16 cellular contexts compared by ENCODE assay signal in genomic region chr7:96479015-96479645, GRCh38.
DNase-seq lines count a peak whose midpoint lies in the region; ATAC-seq and TF ChIP-seq lines count a peak whose summit lies in the region.
"Had no signal": no experiment of that assay in that cellular context is flagged by ENCODE, and none has a peak within 500 bp of the region (broad histone marks: within the 10 kb centered on the region; RNA-seq: fewer than 3 reads in every experiment).

No MANE protein-coding gene starts in this region.

- no peaks in the 10 kb centered on the region for H3K4me1 ChIP-seq in SK-N-SH (ENCODE audit: control insufficient read depth in 1 of 2, insufficient read depth in 2 of 2, low read depth in 1 of 2, low read length in 1 of 2)
- no peaks in the 10 kb centered on the region for H3K4me1 ChIP-seq in KMS-11 (ENCODE audit: low read depth, poor library complexity, severe bottlenecking)
- H3K4me1 ChIP-seq in neural progenitor cell = peaks cover 9% of the 10 kb centered on the region
- H3K4me1 ChIP-seq: gastroesophageal sphincter had no signal

- H4K20me1 ChIP-seq in SK-N-SH (ENCODE audit: insufficient read depth) (no peaks in the 10 kb centered on the region), KMS-11 (ENCODE audit: insufficient read depth) (no peaks in the 10 kb centered on the region), neural progenitor cell (ENCODE audit: low read depth) (no peaks in the 10 kb centered on the region)

- CTCF ChIA-PET in SK-N-SH (lab: Yijun Ruan, JAX) = no interaction called here

- H3K4me1 Mint-ChIP-seq in activated naive CD8-positive, alpha-beta T cell treated with anti-CD3 and anti-CD28 coated beads, Interleukin-2, amount 50 U/mL, for 24 hours = peaks cover 9% of the 10 kb centered on the region
- peaks cover 8% of the 10 kb centered on the region for H3K4me1 Mint-ChIP-seq in neural progenitor cell
- peaks cover 11% of the 10 kb centered on the region for H3K4me1 Mint-ChIP-seq in osteocyte (ENCODE audit: unreplicated experiment)

- H3K9me2 ChIP-seq in SK-N-SH = no peaks in the 10 kb centered on the region

- H3K9ac ChIP-seq in SK-N-SH (no peak overlapping the region), KMS-11 (no peak overlapping the region), neural progenitor cell (no peak overlapping the region)

- ATAC-seq in SK-N-SH treated with all-trans-retinoic acid at 6 μM for 48 hours = no peak
- no peak for ATAC-seq in activated naive CD8-positive, alpha-beta T cell treated with anti-CD3 and anti-CD28 coated beads, Interleukin-2, amount 50 U/mL, for 24 hours
- ATAC-seq: gastroesophageal sphincter, GM12878 had no signal

- no peaks in the 10 kb centered on the region for H3K9me3 Mint-ChIP-seq in activated naive CD8-positive, alpha-beta T cell treated with anti-CD3 and anti-CD28 coated beads, Interleukin-2, amount 50 U/mL, for 24 hours
- H3K9me3 Mint-ChIP-seq in neural progenitor cell (no peaks in the 10 kb centered on the region), osteocyte (ENCODE audit: unreplicated experiment) (no peaks in the 10 kb centered on the region)

- H3K27ac ChIP-seq in SK-N-SH (ENCODE audit: low read depth in 2 of 2, low read length in 1 of 2) (no peak overlapping the region), KMS-11 (no peak overlapping the region), neural progenitor cell (no peak overlapping the region)
- H3K27ac ChIP-seq: 22Rv1, gastroesophageal sphincter, neutrophil had no signal

- H3K4me3 ChIP-seq in SK-N-SH (ENCODE audit: low read depth in 2 of 2, low read length in 1 of 2) (no peak overlapping the region), KMS-11 (IDR thresholded peaks at IDR 0.05; ENCODE audit: insufficient read depth, low read depth, low read length) (no peak overlapping the region), neural progenitor cell (no peak overlapping the region)
- H3K4me3 ChIP-seq: gastroesophageal sphincter, GM12878 had no signal

- TF ChIP-seq CTCF in SK-N-SH (IDR thresholded peaks at IDR 0.05) (no peak), KMS-11 (conservative IDR thresholded peaks at IDR 0.05; ENCODE audit: low read depth, low read length) (no peak), neural progenitor cell (IDR thresholded peaks at IDR 0.05) (no peak), osteocyte (IDR thresholded peaks at IDR 0.05) (no peak)

- H2AFZ ChIP-seq in SK-N-SH (ENCODE audit: low read depth) (no peak overlapping the region), KMS-11 (ENCODE audit: low read depth) (peak overlapping the region; percentile 1; the same call in 1 of the 2 replicates), neural progenitor cell (replicated peaks) (peak overlapping the region; percentile 64)

- H3K4me3 Mint-ChIP-seq in activated naive CD8-positive, alpha-beta T cell treated with anti-CD3 and anti-CD28 coated beads, Interleukin-2, amount 50 U/mL, for 24 hours = peak overlapping the region; percentile 27
- H3K4me3 Mint-ChIP-seq in neural progenitor cell (no peak overlapping the region), osteocyte (ENCODE audit: unreplicated experiment) (no peak overlapping the region)

- H3K36me3 ChIP-seq in SK-N-SH (replicated peaks in 1 of 2; ENCODE audit: control insufficient read depth in 1 of 2, insufficient read depth in 2 of 2, low read length in 1 of 2) (no peaks in the 10 kb centered on the region), KMS-11 (ENCODE audit: insufficient read depth) (no peaks in the 10 kb centered on the region), neural progenitor cell (no peaks in the 10 kb centered on the region)
- H3K36me3 ChIP-seq: gastroesophageal sphincter, neutrophil had no signal

- H3K4me2 ChIP-seq in SK-N-SH (no peak overlapping the region), KMS-11 (no peak overlapping the region), neural progenitor cell (no peak overlapping the region)

- no peak for DNase-seq in SK-N-SH
- DNase-seq in activated naive CD8-positive, alpha-beta T cell treated with anti-CD3 and anti-CD28 coated beads, Interleukin-2, amount 50 U/mL, for 24 hours = no peak
- DNase-seq in neural progenitor cell (ENCODE audit: low spot score) = no peak
- no peak for DNase-seq in NCI-H2227 (lab: John Stamatoyannopoulos, UW; ENCODE audit: unreplicated experiment)
- DNase-seq in NCI-H2196 (lab: John Stamatoyannopoulos, UW; ENCODE audit: unreplicated experiment) = no peak
- DNase-seq in osteocyte (ENCODE audit: extremely low spot score, unreplicated experiment) = no peak
- DNase-seq: activated CD4-positive, alpha-beta T cell treated with anti-CD3 and anti-CD28 coated beads for 48 hours; H7; mammary epithelial cell; NCI-H1105 had no signal

- H3K79me2 ChIP-seq in SK-N-SH (ENCODE audit: insufficient read depth) (no peaks in the 10 kb centered on the region), KMS-11 (ENCODE audit: insufficient read depth, low read depth) (no peaks in the 10 kb centered on the region), neural progenitor cell (ENCODE audit: low read depth) (no peaks in the 10 kb centered on the region)

- POLR2A ChIA-PET in SK-N-SH (lab: Yijun Ruan, JAX) = interaction anchor here (0.8 kb wide), 1 partner anchor 15 kb away, joined by 3 read pairs; no protein-coding TSS in a partner anchor

- peak overlapping the region; percentile 52 for H3K27ac Mint-ChIP-seq in activated naive CD8-positive, alpha-beta T cell treated with anti-CD3 and anti-CD28 coated beads, Interleukin-2, amount 50 U/mL, for 24 hours
- H3K27ac Mint-ChIP-seq in neural progenitor cell (no peak overlapping the region), osteocyte (ENCODE audit: unreplicated experiment) (no peak overlapping the region)

- H3K27me3 Mint-ChIP-seq in activated naive CD8-positive, alpha-beta T cell treated with anti-CD3 and anti-CD28 coated beads, Interleukin-2, amount 50 U/mL, for 24 hours = no peaks in the 10 kb centered on the region
- H3K27me3 Mint-ChIP-seq in neural progenitor cell (ENCODE audit: insufficient read depth, low read depth) = peaks cover 2% of the 10 kb centered on the region
- peaks cover 5% of the 10 kb centered on the region for H3K27me3 Mint-ChIP-seq in osteocyte (ENCODE audit: unreplicated experiment)

- H3K27me3 ChIP-seq in SK-N-SH (ENCODE audit: insufficient read depth) (no peaks in the 10 kb centered on the region), KMS-11 (ENCODE audit: insufficient read depth, low read depth) (no peaks in the 10 kb centered on the region), neural progenitor cell (no peaks in the 10 kb centered on the region)
- H3K27me3 ChIP-seq: gastroesophageal sphincter, neutrophil had no signal

- H3F3A ChIP-seq in SK-N-SH (replicated peaks; ENCODE audit: insufficient read depth) = no peaks in the 10 kb centered on the region
- peaks cover 3% of the 10 kb centered on the region for H3F3A ChIP-seq in neural progenitor cell (ENCODE audit: low read depth)

- TF ChIP-seq RAD21 in SK-N-SH (IDR thresholded peaks at IDR 0.05; ENCODE audit: low read length) = no peak

- WGBS in SK-N-SH (ENCODE audit: low lambda C conversion rate) = 64% methylated on average over 4 of the region's 4 CpGs

- H3K36me3 Mint-ChIP-seq in activated naive CD8-positive, alpha-beta T cell treated with anti-CD3 and anti-CD28 coated beads, Interleukin-2, amount 50 U/mL, for 24 hours (ENCODE audit: low read depth) = no peaks in the 10 kb centered on the region
- H3K36me3 Mint-ChIP-seq in neural progenitor cell (no peaks in the 10 kb centered on the region), osteocyte (ENCODE audit: unreplicated experiment) (no peaks in the 10 kb centered on the region)

- TF ChIP-seq EP300 in SK-N-SH (IDR thresholded peaks at IDR 0.05; ENCODE audit: borderline replicate concordance in 1 of 2, low read depth in 1 of 2, low read length in 1 of 2) = no peak

- H3K9me3 ChIP-seq in SK-N-SH (no peaks in the 10 kb centered on the region), neural progenitor cell (ENCODE audit: low read depth) (no peaks in the 10 kb centered on the region)
- H3K9me3 ChIP-seq: gastroesophageal sphincter, neutrophil had no signal

TF ChIP-seq in SK-N-SH, 30 proteins besides CTCF, POLR2A, EP300 and RAD21 (continues in another document):
- TF ChIP-seq ELF1 (IDR thresholded peaks at IDR 0.05) (no peak), GABPA (IDR thresholded peaks at IDR 0.05; ENCODE audit: low read depth) (no peak), FOSL2 (IDR thresholded peaks at IDR 0.05; ENCODE audit: borderline replicate concordance, low read depth) (no peak), PBX3 (IDR thresholded peaks at IDR 0.05) (no peak), RCOR1 (IDR thresholded peaks at IDR 0.05; ENCODE audit: low read length) (no peak), CHD2 (IDR thresholded peaks at IDR 0.05; ENCODE audit: low read length, partially characterized antibody) (no peak)

TF ChIP-seq in SK-N-SH treated with all-trans-retinoic acid at 6 μM for 48 hours, 23 proteins besides CTCF, POLR2A, EP300 and RAD21 (continues in another document):
- TF ChIP-seq PATZ1 (CRISPR knock-in tag; IDR thresholded peaks at IDR 0.05; ENCODE audit: borderline replicate concordance) (no peak), ARNTL (CRISPR knock-in tag; IDR thresholded peaks at IDR 0.05; ENCODE audit: borderline replicate concordance, low read depth) (no peak), OSR1 (CRISPR knock-in tag; IDR thresholded peaks at IDR 0.05) (no peak), ESRRG (CRISPR knock-in tag; IDR thresholded peaks at IDR 0.05) (no peak), RARB (CRISPR knock-in tag; IDR thresholded peaks at IDR 0.05) (no peak), CSDC2 (CRISPR knock-in tag; IDR thresholded peaks at IDR 0.05) (no peak), ZFP30 (CRISPR knock-in tag; IDR thresholded peaks at IDR 0.05) (no peak), ZNF70 (CRISPR knock-in tag; IDR thresholded peaks at IDR 0.05) (no peak), ZNF8 (CRISPR knock-in tag; IDR thresholded peaks at IDR 0.05) (no peak)
